Comparison of ENCODE assay signal across 9 cellular contexts in the genomic region with DNA sequence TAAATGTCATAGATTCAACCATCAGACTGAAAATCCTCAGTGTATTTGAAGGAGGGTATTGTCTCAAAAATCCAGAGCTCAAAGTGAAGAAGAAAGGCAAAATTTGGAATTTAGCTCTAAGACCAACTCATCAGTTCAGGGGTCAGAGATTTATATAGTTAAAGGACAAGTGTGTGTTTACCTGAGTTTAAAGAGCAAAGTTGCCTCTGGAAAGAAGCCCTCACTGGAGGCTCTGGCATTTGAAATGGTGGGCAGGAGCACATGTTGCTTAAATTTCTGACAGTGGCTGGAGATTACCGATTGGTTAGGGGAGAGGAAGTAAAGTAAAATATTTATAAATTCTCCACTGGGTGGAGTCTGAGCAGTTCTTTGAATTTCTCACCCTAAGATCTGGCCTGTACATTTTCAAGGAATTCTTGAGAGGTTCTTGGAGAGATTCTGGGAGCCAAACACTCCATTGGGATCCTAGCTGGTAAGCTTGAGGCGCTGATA. TPM values are rescaled to one million over a fixed set of nuclear protein-coding genes. Genes with fewer than 3 reads are reported as not detected.
DNase-seq lines count a peak whose midpoint lies in the region; FAIRE-seq and TF ChIP-seq lines count a peak whose summit lies in the region.
"Had no signal": no experiment of that assay in that cellular context is flagged by ENCODE, and none has a peak within 500 bp of the region (broad histone marks: within the 10 kb centered on the region; RNA-seq: fewer than 3 reads in every experiment).

A gene (plus strand): TSS at position 400 of the 492 bp plus-strand sequence. CDS start 7,704 bp downstream, outside the sequence.

- H3K4me3 ChIP-seq in keratinocyte (ENCODE audit: control insufficient read depth in 2 of 3, extremely low read depth in 1 of 3, insufficient read depth in 2 of 3, low read depth in 1 of 3, low read length in 3 of 3): no peak within 1 kb of the TSS
- H3K4me3 ChIP-seq in testis: no peak within 1 kb of the TSS

- H3K27ac ChIP-seq in keratinocyte (ENCODE audit: control insufficient read depth, insufficient read depth, low read length): no peak within 1 kb of the TSS
- H3K27ac ChIP-seq in testis: no peak within 1 kb of the TSS

- H3K27me3 ChIP-seq in keratinocyte (ENCODE audit: control insufficient read depth, extremely low read depth, insufficient read depth, low read length) (no peaks in the 10 kb centered on the region), testis (no peaks in the 10 kb centered on the region)

- no peaks in the 10 kb centered on the region for H3K9me1 ChIP-seq in keratinocyte (ENCODE audit: control insufficient read depth, extremely low read depth, insufficient read depth, low read length)

- TF ChIP-seq POLR2A in GM12891 (IDR thresholded peaks at IDR 0.05; ENCODE audit: low read depth, low read length): peak; percentile 34; the same call in 1 of the 2 replicates
- TF ChIP-seq POLR2A in testis (IDR thresholded peaks at IDR 0.05): no peak

- no peaks in the 10 kb centered on the region for H4K20me1 ChIP-seq in keratinocyte (ENCODE audit: control insufficient read depth, extremely low read depth, insufficient read depth, low read length)

- peaks cover 41% of the 10 kb centered on the region for H3K4me1 ChIP-seq in keratinocyte (ENCODE audit: control insufficient read depth, extremely low read depth, insufficient read depth, low read length)
- no peaks in the 10 kb centered on the region for H3K4me1 ChIP-seq in testis

- FAIRE-seq in GM12891 (lab: Jason Lieb, UNC): no peak
- FAIRE-seq in keratinocyte (lab: Jason Lieb, UNC): no peak
- FAIRE-seq: endometrium had no signal

- H2AFZ ChIP-seq in keratinocyte (ENCODE audit: control insufficient read depth, low read length): peak within 1 kb of the TSS; percentile 41

- no peaks in the 10 kb centered on the region for H3K79me2 ChIP-seq in keratinocyte (ENCODE audit: control insufficient read depth, insufficient read depth, low read length)

- H3K9ac ChIP-seq in keratinocyte (ENCODE audit: control insufficient read depth, extremely low read depth, insufficient read depth, low read length): no peak within 1 kb of the TSS

- H3K4me2 ChIP-seq in keratinocyte (ENCODE audit: control insufficient read depth, extremely low read depth, insufficient read depth, low read depth, low read length): no peak within 1 kb of the TSS

- WGBS in testis, 2 donors: 69 to 76% methylated on average over 2 of the region's 2 CpGs

- H3K36me3 ChIP-seq in keratinocyte (ENCODE audit: control insufficient read depth in 2 of 2, extremely low read depth in 1 of 2, insufficient read depth in 2 of 2, low read length in 2 of 2) (no peaks in the 10 kb centered on the region), testis (ENCODE audit: low read depth, missing control alignments) (no peaks in the 10 kb centered on the region)

- DNase-seq in GM12891 (ENCODE audit: insufficient read length, low spot score): no peak
- DNase-seq in H4 (ENCODE audit: low spot score): peak; percentile 81
- DNase-seq in MV-4-11 (lab: John Stamatoyannopoulos, UW): peak; percentile 75
- DNase-seq in keratinocyte (ENCODE audit: low read depth, low spot score): no peak
- no peak for DNase-seq in stimulated activated naive CD4-positive, alpha-beta T cell (lab: John Stamatoyannopoulos, UW)
- DNase-seq in testis: no peak
- DNase-seq in KG1 (lab: John Stamatoyannopoulos, UW): no peak
- no peak for DNase-seq in NCI-H1092 (lab: John Stamatoyannopoulos, UW)

- TF ChIP-seq CTCF in keratinocyte (optimal IDR thresholded peaks at IDR 0.05 in 1 of 3, IDR thresholded peaks at IDR 0.05 in 1 of 3, conservative IDR thresholded peaks at IDR 0.05 in 1 of 3; ENCODE audit: extremely low read depth in 1 of 3, insufficient read depth in 2 of 3, low read length in 3 of 3): no peak
- TF ChIP-seq CTCF in testis (IDR thresholded peaks at IDR 0.05): no peak

- H3K9me3 ChIP-seq in keratinocyte (ENCODE audit: control insufficient read depth, low read depth, low read length) (no peaks in the 10 kb centered on the region), testis (no peaks in the 10 kb centered on the region)

- dilution Hi-C loops in keratinocyte (cut with MboI; ENCODE audit: extremely low pct_ligation_motif_present, low sequenced_read_pairs): no loop called here

- intact Hi-C loops in testis (cut with DNase I; ENCODE audit: low total_unique reads): no loop called here

TF ChIP-seq in GM12891, 5 proteins besides CTCF, POLR2A, EP300 and RAD21:
- TF ChIP-seq SPI1 (IDR thresholded peaks at IDR 0.05; ENCODE audit: low read depth, low read length) (peak; percentile 54), TAF1 (IDR thresholded peaks at IDR 0.05; ENCODE audit: low read depth, low read length) (no peak)

RNA-seq across cellular contexts. Expression of the gene that starts here (rescaled TPM):
- 16.4 TPM for polyA plus RNA-seq in GM12891 (2012; ENCODE audit: low read depth, missing spikeins)
- 304 and 345 TPM in 2 replicates for total RNA-seq in H4 (2014; rRNA removed; shearing (Covaris generic))
- polyA plus RNA-seq in keratinocyte (2.4 to 8.2 TPM (median 3.9 TPM) in 3 replicates), testis (ENCODE audit: insufficient read depth, low read depth, low replicate concordance) (31.9 TPM)
- 0.42 TPM for polyA plus RNA-seq in keratinocyte (2011; ENCODE audit: low read depth)
- 7.7 and 13.8 TPM in 2 replicates for polyA plus RNA-seq in keratinocyte (2011; cell fraction: cytosol; rRNA removed)
- polyA plus RNA-seq in keratinocyte (2011; cell fraction: nucleus; rRNA removed): 12.1 and 13.5 TPM in 2 replicates
- polyA plus RNA-seq in keratinocyte (2012; ENCODE audit: low replicate concordance): 0.37 and 2.7 TPM in 2 replicates
- polyA minus RNA-seq in keratinocyte: 0.52 to 6.6 TPM (median 3.0 TPM) in 3 replicates
- 12.5 TPM for polyA minus RNA-seq in keratinocyte (2011; cell fraction: cytosol; rRNA and poly(A)+ RNA removed)
- 8.1 and 23.4 TPM in 2 replicates for polyA minus RNA-seq in keratinocyte (2011; cell fraction: nucleus; rRNA and poly(A)+ RNA removed)
- 1 to 10 TPM; 4.5 to 6.8 TPM for total RNA-seq in testis

Comparison
In these comparisons a context has a peak if more than half of its experiments do, and no peak if none do; other contexts are left out.
1. RNA of the gene that starts here (total RNA-seq): 304 to 345 TPM in H4; 4.5 to 6.8 TPM in testis; every median in the first group is over 10 times any median in the second.
2. DNase-seq: peak in H4 (single experiment) and MV-4-11 (single experiment); none in GM12891 (single experiment), keratinocyte (single experiment), stimulated activated naive CD4-positive, alpha-beta T cell (0 of 6), testis (single experiment), KG1 (single experiment) and NCI-H1092 (single experiment).